6 cellular contexts compared by ENCODE assay signal in genomic region chr16:35399133-35399532, GRCh38.
"Had no signal": no experiment of that assay in that cellular context is flagged by ENCODE, and none has a peak within 500 bp of the region (broad histone marks: within the 10 kb centered on the region; RNA-seq: fewer than 3 reads in every experiment).

No MANE protein-coding gene starts in this region.

- H3K36me3 ChIP-seq: HAP-1 had no signal

- H3K4me3 ChIP-seq: GM23248, HAP-1 had no signal

- H3K4me1 Mint-ChIP-seq: IgD-negative memory B cell had no signal

- H3K27ac ChIP-seq: GM23248 had no signal

- H3K4me1 ChIP-seq: HAP-1 had no signal

- H3K27me3 Mint-ChIP-seq: IgD-negative memory B cell had no signal

- H3K4me3 Mint-ChIP-seq: IgD-negative memory B cell had no signal

- DNase-seq: GM23248, GOT3, H7, KBM-7 had no signal

- H3K9me3 ChIP-seq: HAP-1 had no signal

- H3K36me3 Mint-ChIP-seq: IgD-negative memory B cell had no signal

- H3K27ac Mint-ChIP-seq: IgD-negative memory B cell had no signal
